In genomic region chrX:67759018-67759417, GRCh38 we compare ENCODE assay signal across 24 cellular contexts.
"Had no signal": no experiment of that assay in that cellular context is flagged by ENCODE, and none has a peak within 500 bp of the region (broad histone marks: within the 10 kb centered on the region; RNA-seq: fewer than 3 reads in every experiment).

No MANE protein-coding gene starts in this region.

- H3K27ac ChIP-seq: colonic mucosa, coronary artery, dorsolateral prefrontal cortex, epithelial cell of prostate, esophagus muscularis mucosa, esophagus squamous epithelium, foreskin keratinocyte, gastrocnemius medialis, gastroesophageal sphincter, heart left ventricle, heart right ventricle had no signal

- H3K36me3 ChIP-seq: colonic mucosa, esophagus muscularis mucosa, esophagus squamous epithelium, gastrocnemius medialis, gastroesophageal sphincter, heart left ventricle, heart right ventricle had no signal

- H3K27me3 ChIP-seq: colonic mucosa, esophagus muscularis mucosa, esophagus squamous epithelium, foreskin keratinocyte, gastrocnemius medialis, gastroesophageal sphincter had no signal

- H3K4me3 ChIP-seq: colonic mucosa, coronary artery, dorsolateral prefrontal cortex, esophagus muscularis mucosa, esophagus squamous epithelium, gastrocnemius medialis, gastroesophageal sphincter, heart left ventricle, heart right ventricle had no signal

- H3K9me3 ChIP-seq: colonic mucosa, esophagus muscularis mucosa, esophagus squamous epithelium, gastrocnemius medialis, gastroesophageal sphincter, heart left ventricle, heart right ventricle had no signal

- ATAC-seq: effector memory CD8-positive, alpha-beta T cell; esophagus mucosa; foreskin keratinocyte; gastrocnemius medialis; gastroesophageal sphincter; heart left ventricle; heart right ventricle had no signal

- H3K4me1 ChIP-seq: colonic mucosa, esophagus muscularis mucosa, esophagus squamous epithelium, foreskin keratinocyte, gastrocnemius medialis, gastroesophageal sphincter, heart left ventricle, heart right ventricle had no signal

- DNase-seq: colonic mucosa; cortex of kidney; dermis blood vessel endothelial cell; dorsolateral prefrontal cortex; effector CD4-positive, alpha-beta T cell; effector CD8-positive, alpha-beta T cell; effector memory CD4-positive, alpha-beta T cell; effector memory CD8-positive, alpha-beta T cell; endodermal cell; erythroblast; esophagus squamous epithelium; foreskin fibroblast; foreskin keratinocyte; foreskin melanocyte; gastrocnemius medialis; glutamatergic neuron; head of caudate nucleus; heart left ventricle; heart right ventricle had no signal
